Comparison of ENCODE assay signal across 10 cellular contexts in genomic region chr2:79511320-79511951, GRCh38. TPM values are rescaled to one million over a fixed set of nuclear protein-coding genes. Genes with fewer than 3 reads are reported as not detected.
DNase-seq lines count a peak whose midpoint lies in the region; ATAC-seq, FAIRE-seq and TF ChIP-seq lines count a peak whose summit lies in the region.
"Had no signal": no experiment of that assay in that cellular context is flagged by ENCODE, and none has a peak within 500 bp of the region (broad histone marks: within the 10 kb centered on the region; RNA-seq: fewer than 3 reads in every experiment).

No MANE protein-coding gene starts in this region.

- ATAC-seq in HG02970 (IDR thresholded peaks at IDR 0.05; ENCODE audit: low FRiP score, unreplicated experiment), result no peak

- DNase-seq in HT1080 (ENCODE audit: low read depth) (peak; percentile 48), amniotic epithelial cell (ENCODE audit: low read depth) (peak; percentile 38), iris pigment epithelial cell (ENCODE audit: low read depth) (peak; percentile 53), NCI-H82 treated with DMSO at 0.1 percent for 48 hours (lab: John Stamatoyannopoulos, UW; ENCODE audit: unreplicated experiment) (no peak), RCC 7860 (ENCODE audit: low spot score) (no peak), NCI-H524 treated with DMSO at 0.1 percent for 48 hours (lab: John Stamatoyannopoulos, UW) (no peak)
- DNase-seq: activated B cell treated with CpG ODN at 0.5 μM for 24 hours; stimulated activated CD4-positive, alpha-beta T cell treated with anti-CD3 and anti-CD28 coated beads, Interleukin-4, amount 100 ng/mL, for 24 hours had no signal

- no peak for FAIRE-seq in RCC 7860 (lab: Jason Lieb, UNC)

- no peak for TF ChIP-seq CTCF in 22Rv1 (IDR thresholded peaks at IDR 0.05)

- peak overlapping the region; percentile 37 for H3K27ac ChIP-seq in 22Rv1

RNA-seq across cellular contexts. Expression of gene CTNNA2, which starts 1.4 kb away (rescaled TPM):
- total RNA-seq in HT1080 (2014; rRNA removed; shearing (Covaris generic)), result not detected in 2 replicates
- polyA plus RNA-seq in HT1080 (2015; cell fraction: cytosol; rRNA removed), result not detected in 2 replicates
- not detected in 2 replicates for polyA plus RNA-seq in HT1080 (2015; cell fraction: nucleus; rRNA removed)
- total RNA-seq: activated B cell treated with CpG ODN at 0.5 μM for 24 hours had no signal

Comparison
In these comparisons a context has a peak if more than half of its experiments do, and no peak if none do; other contexts are left out.
1. DNase-seq: peak in HT1080 (single experiment), amniotic epithelial cell (single experiment) and iris pigment epithelial cell (single experiment); none in NCI-H82 treated with DMSO at 0.1 percent for 48 hours (single experiment), RCC 7860 (single experiment) and NCI-H524 treated with DMSO at 0.1 percent for 48 hours (single experiment).